ENCODE assay signal across 31 cellular contexts in genomic region chr19:38218204-38218603, GRCh38. TPM values are rescaled to one million over a fixed set of nuclear protein-coding genes. Genes with fewer than 3 reads are reported as not detected.
DNase-seq lines count a peak whose midpoint lies in the region; ATAC-seq, FAIRE-seq and TF ChIP-seq lines count a peak whose summit lies in the region.
"Had no signal": no experiment of that assay in that cellular context is flagged by ENCODE, and none has a peak within 500 bp of the region (broad histone marks: within the 10 kb centered on the region; RNA-seq: fewer than 3 reads in every experiment).

No MANE protein-coding gene starts in this region.

- H3K4ac ChIP-seq in H1 (replicated peaks; ENCODE audit: insufficient read length, low read depth, low read length): no peak overlapping the region

- FAIRE-seq in HepG2 (lab: Jason Lieb, UNC): no peak
- FAIRE-seq in H1 (lab: Jason Lieb, UNC): no peak
- FAIRE-seq in GM19239 (lab: Jason Lieb, UNC): no peak
- FAIRE-seq: GM12878, GM12892, GM18507 had no signal

- H3K27me3 ChIP-seq in HepG2 (ENCODE audit: control insufficient read depth in 1 of 2, insufficient read depth in 2 of 2, low read length in 2 of 2) (no peaks in the 10 kb centered on the region), right lobe of liver (peaks cover 2 to 3% of the 10 kb centered on the region in 2 donors), H1 (replicated peaks in 1 of 4; ENCODE audit: control insufficient read depth in 3 of 4, extremely low read depth in 1 of 4, insufficient read depth in 3 of 4, low read length in 3 of 4) (no peaks in the 10 kb centered on the region)
- H3K27me3 ChIP-seq: BE2C had no signal

- H3K9ac ChIP-seq in HepG2 (ENCODE audit: insufficient read depth, low read depth, low read length): no peak overlapping the region
- H3K9ac ChIP-seq in H1 (replicated peaks in 1 of 4; ENCODE audit: extremely low read depth in 1 of 4, low read depth in 3 of 4, low read length in 3 of 4): no peak overlapping the region
- H3K9ac ChIP-seq: BLaER1 had no signal

- H3K18ac ChIP-seq in H1 (ENCODE audit: extremely low read depth, low read length): no peak overlapping the region

- in situ Hi-C loops in HepG2 (cut with HindIII; ENCODE audit: extremely low pct_ligation_motif_present, low pct_unique_long_range_greater_than_20kb): no loop called here

- H2BK5ac ChIP-seq in H1 (ENCODE audit: low read depth, low read length): no peak overlapping the region

- peaks cover 61% of the 10 kb centered on the region for H3K27me3 Mint-ChIP-seq in activated naive CD4-positive, alpha-beta T cell treated with anti-CD3 and anti-CD28 coated beads for 36 hours (ENCODE audit: low read depth)

- POLR2A ChIA-PET in HepG2 (lab: Yijun Ruan, JAX) (no interaction called here), RWPE1 (lab: Yijun Ruan, JAX; ENCODE audit: low non-redundant PET) (no interaction called here), H1 (lab: Charles Lee; ENCODE audit: partially characterized antibody) (interaction anchor here (0.6 to 1.8 kb wide), 5 partner anchors 9 to 46 kb away, joined by 3 to 7 read pairs (median 3); partner anchors contain the start of gene SPINT2)

- H3K9me3 ChIP-seq in HepG2 (ENCODE audit: low read length) (no peaks in the 10 kb centered on the region), right lobe of liver (no peaks in the 10 kb centered on the region), H1 (ENCODE audit: insufficient read depth in 2 of 2, low read depth in 1 of 2, low read length in 1 of 2) (no peaks in the 10 kb centered on the region)
- H3K9me3 ChIP-seq: BE2C, BLaER1 had no signal

- no peak overlapping the region for H3K14ac ChIP-seq in H1 (ENCODE audit: insufficient read length)

- BruUV-seq in HepG2 (replicated peaks; lab: Mats Ljungman, UMichigan): no TSS peak

- peaks cover 20% of the 10 kb centered on the region for H3K36me3 Mint-ChIP-seq in stimulated activated effector memory CD8-positive, alpha-beta T cell treated with anti-CD3 and anti-CD28 coated beads, Interleukin-12 subunit alpha, Interleukin-12 subunit beta, amount 100 ng/mL, for 72 hours
- H3K36me3 Mint-ChIP-seq in activated naive CD4-positive, alpha-beta T cell treated with anti-CD3 and anti-CD28 coated beads for 36 hours (ENCODE audit: low read depth): no peaks in the 10 kb centered on the region
- H3K36me3 Mint-ChIP-seq: CD4-positive, alpha-beta memory T cell; CD4-positive, CD25-positive, alpha-beta regulatory T cell had no signal

- no peak overlapping the region for H2BK15ac ChIP-seq in H1 (ENCODE audit: low read length)

- no peak for TF ChIP-seq CTCF in HepG2 (CRISPR knock-in tag; IDR thresholded peaks at IDR 0.05)
- TF ChIP-seq CTCF in right lobe of liver (IDR thresholded peaks at IDR 0.05): no peak
- no peak for TF ChIP-seq CTCF in RWPE1 (conservative IDR thresholded peaks at IDR 0.05; ENCODE audit: low read depth)
- no peak for TF ChIP-seq CTCF in H1 (IDR thresholded peaks at IDR 0.05; ENCODE audit: control extremely low read depth in 1 of 3, insufficient read depth in 1 of 3, low read depth in 1 of 3, low read length in 3 of 3)

- peaks cover 4% of the 10 kb centered on the region for H3K4me1 ChIP-seq in HepG2 (ENCODE audit: insufficient read depth, low read length)
- no peaks in the 10 kb centered on the region for H3K4me1 ChIP-seq in right lobe of liver
- peaks cover 0 to 5% (median 0%) of the 10 kb centered on the region in 4 experiments; a peak in 2 of 7 replicates for H3K4me1 ChIP-seq in H1 (replicated peaks in 1 of 4; ENCODE audit: control insufficient read depth in 3 of 4, insufficient read depth in 4 of 4, low read length in 3 of 4)
- H3K4me1 ChIP-seq: BE2C had no signal

- H3K79me2 ChIP-seq in HepG2 (ENCODE audit: insufficient read depth, low read length) (no peaks in the 10 kb centered on the region), H1 (ENCODE audit: control insufficient read depth in 1 of 2, insufficient read depth in 2 of 2, low read length in 2 of 2) (peaks cover 0 to 4% of the 10 kb centered on the region in 2 experiments; a peak in 2 of 4 replicates)

- no peak overlapping the region for H4K5ac ChIP-seq in H1 (ENCODE audit: insufficient read length, low read depth, low read length)

- no peak overlapping the region for H3K23ac ChIP-seq in H1 (ENCODE audit: insufficient read length)

- H4K20me1 ChIP-seq in HepG2 (ENCODE audit: insufficient read depth, low read length) (no peaks in the 10 kb centered on the region), H1 (replicated peaks in 1 of 2; ENCODE audit: control insufficient read depth in 1 of 2, insufficient read depth in 2 of 2, low read length in 2 of 2) (peaks cover 0 to 4% of the 10 kb centered on the region in 2 experiments)

- CTCF ChIA-PET in HepG2 (lab: Yijun Ruan, JAX; ENCODE audit: low intra/inter-chr PET ratio, low total read pairs) (no interaction called here), RWPE1 (lab: Yijun Ruan, JAX) (no interaction called here), H1 (lab: Charles Lee; ENCODE audit: partially characterized antibody) (interaction anchor here (4.0 kb wide), 1 partner anchor 75 kb away, joined by 18 read pairs; no protein-coding TSS in a partner anchor)
- CTCF ChIA-PET in activated naive CD4-positive, alpha-beta T cell treated with anti-CD3 and anti-CD28 coated beads for 36 hours (lab: Charles Lee): no interaction called here

- H3K4me3 ChIP-seq in HepG2 (replicated peaks in 1 of 3; ENCODE audit: insufficient read depth in 1 of 3, low read depth in 2 of 3, low read length in 3 of 3): no peak overlapping the region
- H3K4me3 ChIP-seq in right lobe of liver: no peak overlapping the region
- no peak overlapping the region for H3K4me3 ChIP-seq in H1 (ENCODE audit: extremely low read depth in 1 of 4, insufficient read depth in 2 of 4, low read depth in 3 of 4, low read length in 4 of 4)
- H3K4me3 ChIP-seq: BLaER1, GM12878 had no signal

- H4K8ac ChIP-seq in H1 (ENCODE audit: extremely low read depth, insufficient read depth, low read length): no peak overlapping the region

- H3K9me3 Mint-ChIP-seq in stimulated activated effector memory CD8-positive, alpha-beta T cell treated with anti-CD3 and anti-CD28 coated beads, Interleukin-12 subunit alpha, Interleukin-12 subunit beta, amount 100 ng/mL, for 72 hours: no peaks in the 10 kb centered on the region
- H3K9me3 Mint-ChIP-seq in activated naive CD4-positive, alpha-beta T cell treated with anti-CD3 and anti-CD28 coated beads for 36 hours: no peaks in the 10 kb centered on the region

- intact Hi-C loops in HepG2 (cut with micrococcal nuclease; ENCODE audit: unreplicated experiment) (no loop called here), right lobe of liver (cut with DNase I) (no loop called here)
- intact Hi-C loops in activated naive CD4-positive, alpha-beta T cell treated with anti-CD3 and anti-CD28 coated beads for 36 hours (cut with micrococcal nuclease): no loop called here

- no peak overlapping the region for H2BK12ac ChIP-seq in H1 (ENCODE audit: low read depth, low read length)

- 95% methylated on average over 3 of the region's 3 CpGs for WGBS in HepG2 (ENCODE audit: low lambda C conversion rate)
- WGBS in right lobe of liver (ENCODE audit: insufficient coverage, low coverage, low lambda C conversion rate, missing lambda C conversion rate): 80% methylated on average over 1 of the region's 3 CpGs
- WGBS in H1 (ENCODE audit: extremely low coverage in 1 of 2, insufficient coverage in 1 of 2, insufficient read length in 1 of 2, insufficient replicate concordance in 2 of 2, low coverage in 1 of 2, low lambda C conversion rate in 2 of 2, missing lambda C conversion rate in 1 of 2), 2 experiments: 94% methylated on average over 3 of the region's 3 CpGs; no CpG with 5 or more reads in 1 of the 2 experiments

- H4K91ac ChIP-seq in H1 (replicated peaks; ENCODE audit: insufficient read length, low read length): no peak overlapping the region

- no peak overlapping the region for H3K4me3 Mint-ChIP-seq in stimulated activated effector memory CD8-positive, alpha-beta T cell treated with anti-CD3 and anti-CD28 coated beads, Interleukin-12 subunit alpha, Interleukin-12 subunit beta, amount 100 ng/mL, for 72 hours
- no peak overlapping the region for H3K4me3 Mint-ChIP-seq in activated naive CD4-positive, alpha-beta T cell treated with anti-CD3 and anti-CD28 coated beads for 36 hours
- H3K4me3 Mint-ChIP-seq: CD4-positive, alpha-beta memory T cell; CD4-positive, CD25-positive, alpha-beta regulatory T cell; CD8-positive, alpha-beta memory T cell had no signal

- TF ChIP-seq EP300 in HepG2 (IDR thresholded peaks at IDR 0.05; ENCODE audit: low read depth in 2 of 2, low read length in 2 of 2) (no peak), HepG2 (CRISPR knock-in tag; IDR thresholded peaks at IDR 0.05; ENCODE audit: borderline replicate concordance) (no peak), H1 (IDR thresholded peaks at IDR 0.05; ENCODE audit: borderline replicate concordance in 1 of 2, low read depth in 2 of 2, low read length in 2 of 2) (no peak)

- no peak for TF ChIP-seq RAD21 in HepG2 (CRISPR knock-in tag; IDR thresholded peaks at IDR 0.05)
- TF ChIP-seq RAD21 in H1 (IDR thresholded peaks at IDR 0.05 in 1 of 2, conservative IDR thresholded peaks at IDR 0.05 in 1 of 2; ENCODE audit: low read depth in 2 of 2, low read length in 2 of 2): no peak

- H3K4me1 Mint-ChIP-seq in stimulated activated effector memory CD8-positive, alpha-beta T cell treated with anti-CD3 and anti-CD28 coated beads, Interleukin-12 subunit alpha, Interleukin-12 subunit beta, amount 100 ng/mL, for 72 hours: peaks cover 22% of the 10 kb centered on the region
- H3K4me1 Mint-ChIP-seq in activated naive CD4-positive, alpha-beta T cell treated with anti-CD3 and anti-CD28 coated beads for 36 hours (ENCODE audit: low read depth): peaks cover 15% of the 10 kb centered on the region

- H2BK120ac ChIP-seq in H1 (replicated peaks; ENCODE audit: low read depth, low read length): no peak overlapping the region

- no peak for DNase-seq in HepG2 (ENCODE audit: low spot score)
- no peak for DNase-seq in right lobe of liver
- no peak for DNase-seq in RWPE1 (ENCODE audit: low spot score)
- DNase-seq in H1 (ENCODE audit: low read depth in 1 of 2, low spot score in 2 of 2): no peak
- DNase-seq in stimulated activated effector memory CD8-positive, alpha-beta T cell treated with anti-CD3 and anti-CD28 coated beads, Interleukin-12 subunit alpha, Interleukin-12 subunit beta, amount 100 ng/mL, for 72 hours (ENCODE audit: low spot score in 2 of 2): no peak
- DNase-seq in GM19239 (ENCODE audit: insufficient read length, low spot score): no peak
- no peak for DNase-seq in activated CD4-positive, alpha-beta T cell treated with anti-CD3 and anti-CD28 coated beads, Interleukin-2, amount 50 U/mL, for 48 hours
- DNase-seq in activated naive CD4-positive, alpha-beta T cell treated with anti-CD3 and anti-CD28 coated beads for 36 hours: no peak
- DNase-seq: ACHN; BE2C; C1 segment of cervical spinal cord; CD4-positive, alpha-beta memory T cell; CD4-positive, CD25-positive, alpha-beta regulatory T cell; CD8-positive, alpha-beta memory T cell; COR-L47; DMS 273 treated with DMSO at 0.1 percent for 48 hours; DMS153; DMS53; DMS79; DND-41; EL; GDM1 had no signal

- no peak overlapping the region for H2AK5ac ChIP-seq in H1 (ENCODE audit: low read depth, low read length)

- no peak for ATAC-seq in HepG2
- ATAC-seq in right lobe of liver: no peak
- ATAC-seq in stimulated activated effector memory CD8-positive, alpha-beta T cell treated with anti-CD3 and anti-CD28 coated beads, Interleukin-12 subunit alpha, Interleukin-12 subunit beta, amount 100 ng/mL, for 72 hours: no peak
- ATAC-seq: GM12878 had no signal

- H3K27ac ChIP-seq in HepG2 (ENCODE audit: extremely low read length, insufficient read depth, low read length) (no peak overlapping the region), right lobe of liver (no peak overlapping the region), RWPE1 (peak overlapping the region; percentile 98), H1 (ENCODE audit: low read depth, low read length) (no peak overlapping the region)
- H3K27ac ChIP-seq: 22Rv1, BLaER1 had no signal

- TF ChIP-seq POLR2A in HepG2 (IDR thresholded peaks at IDR 0.05; ENCODE audit: insufficient read depth in 1 of 2, low read depth in 2 of 2, low read length in 2 of 2) (no peak), right lobe of liver (IDR thresholded peaks at IDR 0.05) (no peak), H1 (IDR thresholded peaks at IDR 0.05; ENCODE audit: control extremely low read depth in 1 of 2, low read depth in 2 of 2, low read length in 2 of 2) (no peak)

- H3K36me3 ChIP-seq in HepG2 (replicated peaks in 1 of 2; ENCODE audit: control insufficient read depth in 1 of 2, insufficient read depth in 2 of 2, low read length in 2 of 2) (no peaks in the 10 kb centered on the region), right lobe of liver (no peaks in the 10 kb centered on the region), H1 (ENCODE audit: control insufficient read depth in 2 of 4, insufficient read depth in 4 of 4, low read length in 3 of 4) (no peaks in the 10 kb centered on the region; a peak in 3 of 8 replicates)

- H3K4me2 ChIP-seq in HepG2 (ENCODE audit: low read depth, low read length): no peak overlapping the region
- no peak overlapping the region for H3K4me2 ChIP-seq in H1 (ENCODE audit: insufficient read depth in 1 of 2, low read depth in 2 of 2, low read length in 2 of 2)
- H3K4me2 ChIP-seq: BLaER1 had no signal

- peaks cover 4% of the 10 kb centered on the region for H3K79me1 ChIP-seq in H1 (ENCODE audit: low read depth, low read length)

- no peak overlapping the region for H2BK20ac ChIP-seq in H1 (ENCODE audit: low read length)

- H3K27ac Mint-ChIP-seq in stimulated activated effector memory CD8-positive, alpha-beta T cell treated with anti-CD3 and anti-CD28 coated beads, Interleukin-12 subunit alpha, Interleukin-12 subunit beta, amount 100 ng/mL, for 72 hours: peak overlapping the region; percentile 73
- H3K27ac Mint-ChIP-seq in activated naive CD4-positive, alpha-beta T cell treated with anti-CD3 and anti-CD28 coated beads for 36 hours: no peak overlapping the region
- H3K27ac Mint-ChIP-seq: CD4-positive, CD25-positive, alpha-beta regulatory T cell; CD8-positive, alpha-beta memory T cell had no signal

- H2AFZ ChIP-seq in HepG2 (ENCODE audit: low read length) (no peak overlapping the region), H1 (ENCODE audit: low read length) (no peak overlapping the region)

- H3K23me2 ChIP-seq in H1 (ENCODE audit: low read depth, low read length): peaks cover 4% of the 10 kb centered on the region

- H3K56ac ChIP-seq in H1 (replicated peaks; ENCODE audit: insufficient read length, low read depth, low read length): no peak overlapping the region

RNA-seq across cellular contexts. Expression of gene DPF1, which starts 5.8 kb away (rescaled TPM):
- total RNA-seq in HepG2 (2016; rRNA removed; fragmentation: Illumina TruSeq; extraction: Trizol) (1.7 and 3.2 TPM in 2 replicates), right lobe of liver (not detected)
- total RNA-seq in HepG2 (2016; cell fraction: cytosol; rRNA removed; fragmentation: Illumina TruSeq; extraction: Trizol; ENCODE audit: low read depth): 1.4 and 1.6 TPM in 2 replicates
- 1.6 and 2.3 TPM in 2 replicates for total RNA-seq in HepG2 (2016; cell fraction: insoluble cytoplasmic fraction; rRNA removed; fragmentation: Illumina TruSeq; extraction: Trizol)
- 2.0 and 2.8 TPM in 2 replicates for total RNA-seq in HepG2 (2016; cell fraction: membrane; rRNA removed; fragmentation: Illumina TruSeq; extraction: Trizol)
- 2.1 and 2.7 TPM in 2 replicates for total RNA-seq in HepG2 (2016; cell fraction: nucleus; rRNA removed; fragmentation: Illumina TruSeq; extraction: Trizol)
- polyA plus RNA-seq in HepG2 (2011; rRNA removed) (1.0 and 1.3 TPM in 2 replicates), H1 (2011; rRNA removed) (12.9 and 20.9 TPM in 2 replicates)
- polyA plus RNA-seq in HepG2 (2011; cell fraction: cytosol; rRNA removed): 0.65 and 1.2 TPM in 2 replicates
- 3.3 and 3.6 TPM in 2 replicates for polyA plus RNA-seq in HepG2 (2011; cell fraction: nucleus; rRNA removed)
- polyA plus RNA-seq in HepG2 (2012): 0.36 and 1.2 TPM in 2 replicates
- polyA plus RNA-seq in HepG2 (2016; cell fraction: cytosol; fragmentation: Illumina TruSeq; extraction: Trizol; ENCODE audit: low read depth): 1.1 TPM in 2 replicates
- 1.4 and 3.2 TPM in 2 replicates for polyA plus RNA-seq in HepG2 (2016; cell fraction: insoluble cytoplasmic fraction; fragmentation: Illumina TruSeq; extraction: Trizol; ENCODE audit: low read depth)
- 1.4 and 1.7 TPM in 2 replicates for polyA plus RNA-seq in HepG2 (2016; cell fraction: membrane; fragmentation: Illumina TruSeq; extraction: Trizol; ENCODE audit: low read depth)
- polyA plus RNA-seq in HepG2 (2016; cell fraction: nucleus; fragmentation: Illumina TruSeq; extraction: Trizol; ENCODE audit: insufficient read depth, low read depth): 4.1 and 5.7 TPM in 2 replicates
- polyA minus RNA-seq in HepG2 (2011; rRNA and poly(A)+ RNA removed; ENCODE audit: low replicate concordance): 1.3 and 2.4 TPM in 2 replicates
- polyA minus RNA-seq in HepG2 (2011; cell fraction: cytosol; rRNA and poly(A)+ RNA removed): 0.62 and 0.69 TPM in 2 replicates
- polyA minus RNA-seq in HepG2 (2011; cell fraction: nucleus; rRNA and poly(A)+ RNA removed): 1.4 and 1.7 TPM in 2 replicates
- 15.2 and 15.6 TPM in 2 replicates for total RNA-seq in H1 (2021; fragmentation: NEBNext Ultra II Directional; extraction: Animal tissue kit (Norgen Biotek cat#: 25700))
- polyA plus RNA-seq in H1 (2011; cell fraction: cytosol; rRNA removed): 12.4 TPM
- 20.0 TPM for polyA plus RNA-seq in H1 (2011; cell fraction: nucleus; rRNA removed)
- 5.4 to 11.2 TPM (median 10.0 TPM) in 4 replicates for polyA plus RNA-seq in H1 (2012, experiment 1 of 2)
- 7.2 TPM for polyA plus RNA-seq in H1 (2012, experiment 2 of 2)
- polyA plus RNA-seq in H1 (2013, experiment 1 of 2): 5.0 TPM
- polyA plus RNA-seq in H1 (2013, experiment 2 of 2): 5.9 TPM
- 3.9 and 5.9 TPM in 2 replicates for polyA minus RNA-seq in H1 (2011; rRNA and poly(A)+ RNA removed)
- polyA minus RNA-seq in H1 (2011; cell fraction: cytosol; rRNA and poly(A)+ RNA removed): 7.3 TPM
- polyA minus RNA-seq in H1 (2011; cell fraction: nucleus; rRNA and poly(A)+ RNA removed): 5.0 TPM
- total RNA-seq in activated naive CD4-positive, alpha-beta T cell treated with anti-CD3 and anti-CD28 coated beads for 36 hours: under 1 TPM; 0.41 to 0.77 TPM
- total RNA-seq: CD4-positive, alpha-beta memory T cell; CD4-positive, CD25-positive, alpha-beta regulatory T cell had no signal
- polyA plus RNA-seq: CD14-positive monocyte; CD4-positive, alpha-beta memory T cell; CD4-positive, CD25-positive, alpha-beta regulatory T cell; CD8-positive, alpha-beta memory T cell had no signal

RNA-seq across cellular contexts. Expression of gene PPP1R14A, which starts 38.0 kb away (rescaled TPM):
- total RNA-seq in HepG2 (2016; rRNA removed; fragmentation: Illumina TruSeq; extraction: Trizol) (not detected in 2 replicates), right lobe of liver (1 to 10 TPM; 2.7 to 8.7 (median 6.7) TPM)
- not detected in 2 replicates for total RNA-seq in HepG2 (2016; cell fraction: cytosol; rRNA removed; fragmentation: Illumina TruSeq; extraction: Trizol; ENCODE audit: low read depth)
- total RNA-seq in HepG2 (2016; cell fraction: insoluble cytoplasmic fraction; rRNA removed; fragmentation: Illumina TruSeq; extraction: Trizol): not detected in 2 replicates
- total RNA-seq in HepG2 (2016; cell fraction: membrane; rRNA removed; fragmentation: Illumina TruSeq; extraction: Trizol): not detected in 2 replicates
- total RNA-seq in HepG2 (2016; cell fraction: nucleus; rRNA removed; fragmentation: Illumina TruSeq; extraction: Trizol): not detected in 2 replicates
- polyA plus RNA-seq in HepG2 (2011; rRNA removed) (not detected in 2 replicates), H1 (2011; rRNA removed) (13.6 and 20.7 TPM in 2 replicates)
- not detected in 2 replicates for polyA plus RNA-seq in HepG2 (2011; cell fraction: cytosol; rRNA removed)
- polyA plus RNA-seq in HepG2 (2011; cell fraction: nucleus; rRNA removed): not detected in 2 replicates
- polyA plus RNA-seq in HepG2 (2012): not detected in 2 replicates
- not detected in 2 replicates for polyA plus RNA-seq in HepG2 (2016; cell fraction: cytosol; fragmentation: Illumina TruSeq; extraction: Trizol; ENCODE audit: low read depth)
- not detected in 2 replicates for polyA plus RNA-seq in HepG2 (2016; cell fraction: insoluble cytoplasmic fraction; fragmentation: Illumina TruSeq; extraction: Trizol; ENCODE audit: low read depth)
- polyA plus RNA-seq in HepG2 (2016; cell fraction: membrane; fragmentation: Illumina TruSeq; extraction: Trizol; ENCODE audit: low read depth): not detected in 2 replicates
- not detected in 2 replicates for polyA plus RNA-seq in HepG2 (2016; cell fraction: nucleus; fragmentation: Illumina TruSeq; extraction: Trizol; ENCODE audit: insufficient read depth, low read depth)
- polyA minus RNA-seq in HepG2 (2011; rRNA and poly(A)+ RNA removed; ENCODE audit: low replicate concordance): not detected in 2 replicates
- polyA minus RNA-seq in HepG2 (2011; cell fraction: cytosol; rRNA and poly(A)+ RNA removed): not detected in 2 replicates
- polyA minus RNA-seq in HepG2 (2011; cell fraction: nucleus; rRNA and poly(A)+ RNA removed): not detected in 2 replicates
- 21.8 and 26.3 TPM in 2 replicates for total RNA-seq in H1 (2021; fragmentation: NEBNext Ultra II Directional; extraction: Animal tissue kit (Norgen Biotek cat#: 25700))
- 22.7 TPM for polyA plus RNA-seq in H1 (2011; cell fraction: cytosol; rRNA removed)
- 12.6 TPM for polyA plus RNA-seq in H1 (2011; cell fraction: nucleus; rRNA removed)
- polyA plus RNA-seq in H1 (2012, experiment 1 of 2): 8.5 to 22.2 TPM (median 17.5 TPM) in 4 replicates
- 11.4 TPM for polyA plus RNA-seq in H1 (2012, experiment 2 of 2)
- 26.7 TPM for polyA plus RNA-seq in H1 (2013, experiment 1 of 2)
- 25.6 TPM for polyA plus RNA-seq in H1 (2013, experiment 2 of 2)
- polyA minus RNA-seq in H1 (2011; rRNA and poly(A)+ RNA removed): 0.27 and 0.82 TPM in 2 replicates
- polyA minus RNA-seq in H1 (2011; cell fraction: cytosol; rRNA and poly(A)+ RNA removed): 8.8 TPM
- 5.5 TPM for polyA minus RNA-seq in H1 (2011; cell fraction: nucleus; rRNA and poly(A)+ RNA removed)
- total RNA-seq in activated naive CD4-positive, alpha-beta T cell treated with anti-CD3 and anti-CD28 coated beads for 36 hours: not detected
- total RNA-seq: A172; A673; CD4-positive, alpha-beta memory T cell; Daoy; GM12878 had no signal
- polyA plus RNA-seq: CD14-positive monocyte; CD4-positive, alpha-beta memory T cell; CD4-positive, CD25-positive, alpha-beta regulatory T cell; CD8-positive, alpha-beta memory T cell; GM12878 had no signal

RNA-seq across cellular contexts. Expression of gene SPINT2, which starts 46.2 kb away (rescaled TPM):
- total RNA-seq in HepG2 (2016; rRNA removed; fragmentation: Illumina TruSeq; extraction: Trizol) (0.24 and 0.31 TPM in 2 replicates), right lobe of liver (10 to 100 TPM in 1 of 6 experiments, 1 to 10 TPM in 5; 3.5 to 19.1 (median 6.2) TPM)
- 0.18 and 0.40 TPM in 2 replicates for total RNA-seq in HepG2 (2016; cell fraction: cytosol; rRNA removed; fragmentation: Illumina TruSeq; extraction: Trizol; ENCODE audit: low read depth)
- total RNA-seq in HepG2 (2016; cell fraction: insoluble cytoplasmic fraction; rRNA removed; fragmentation: Illumina TruSeq; extraction: Trizol): 0.30 and 0.37 TPM in 2 replicates
- 0.22 TPM in 1 of 2 replicates, not detected in the other for total RNA-seq in HepG2 (2016; cell fraction: membrane; rRNA removed; fragmentation: Illumina TruSeq; extraction: Trizol)
- total RNA-seq in HepG2 (2016; cell fraction: nucleus; rRNA removed; fragmentation: Illumina TruSeq; extraction: Trizol): 0.44 TPM in 1 of 2 replicates, not detected in the other
- polyA plus RNA-seq in HepG2 (2011; rRNA removed) (0.77 and 0.97 TPM in 2 replicates), H1 (2011; rRNA removed) (294 and 376 TPM in 2 replicates)
- polyA plus RNA-seq in HepG2 (2011; cell fraction: cytosol; rRNA removed): 0.38 and 0.83 TPM in 2 replicates
- polyA plus RNA-seq in HepG2 (2011; cell fraction: nucleus; rRNA removed): 0.21 and 0.35 TPM in 2 replicates
- polyA plus RNA-seq in HepG2 (2012): 0.31 and 0.39 TPM in 2 replicates
- polyA plus RNA-seq in HepG2 (2016; cell fraction: cytosol; fragmentation: Illumina TruSeq; extraction: Trizol; ENCODE audit: low read depth): not detected in 2 replicates
- polyA plus RNA-seq in HepG2 (2016; cell fraction: insoluble cytoplasmic fraction; fragmentation: Illumina TruSeq; extraction: Trizol; ENCODE audit: low read depth): 0.26 and 0.46 TPM in 2 replicates
- polyA plus RNA-seq in HepG2 (2016; cell fraction: membrane; fragmentation: Illumina TruSeq; extraction: Trizol; ENCODE audit: low read depth): 0.13 TPM in 1 of 2 replicates, not detected in the other
- 0.60 and 1.7 TPM in 2 replicates for polyA plus RNA-seq in HepG2 (2016; cell fraction: nucleus; fragmentation: Illumina TruSeq; extraction: Trizol; ENCODE audit: insufficient read depth, low read depth)
- polyA minus RNA-seq in HepG2 (2011; rRNA and poly(A)+ RNA removed; ENCODE audit: low replicate concordance): 0.56 and 17.3 TPM in 2 replicates
- not detected in 2 replicates for polyA minus RNA-seq in HepG2 (2011; cell fraction: cytosol; rRNA and poly(A)+ RNA removed)
- 0.26 TPM in 1 of 2 replicates, not detected in the other for polyA minus RNA-seq in HepG2 (2011; cell fraction: nucleus; rRNA and poly(A)+ RNA removed)
- 296 and 303 TPM in 2 replicates for total RNA-seq in H1 (2021; fragmentation: NEBNext Ultra II Directional; extraction: Animal tissue kit (Norgen Biotek cat#: 25700))
- 293 TPM for polyA plus RNA-seq in H1 (2011; cell fraction: cytosol; rRNA removed)
- polyA plus RNA-seq in H1 (2011; cell fraction: nucleus; rRNA removed): 296 TPM
- polyA plus RNA-seq in H1 (2012, experiment 1 of 2): 239 to 303 TPM (median 281 TPM) in 4 replicates
- 299 TPM for polyA plus RNA-seq in H1 (2012, experiment 2 of 2)
- polyA plus RNA-seq in H1 (2013, experiment 1 of 2): 265 TPM
- 292 TPM for polyA plus RNA-seq in H1 (2013, experiment 2 of 2)
- polyA minus RNA-seq in H1 (2011; rRNA and poly(A)+ RNA removed): 139 and 147 TPM in 2 replicates
- polyA minus RNA-seq in H1 (2011; cell fraction: cytosol; rRNA and poly(A)+ RNA removed): 139 TPM
- 76.6 TPM for polyA minus RNA-seq in H1 (2011; cell fraction: nucleus; rRNA and poly(A)+ RNA removed)
- 10 to 100 TPM; 35.3 to 36.5 TPM for total RNA-seq in activated naive CD4-positive, alpha-beta T cell treated with anti-CD3 and anti-CD28 coated beads for 36 hours
- total RNA-seq: A673 had no signal

Comparison
In these comparisons a context has a peak if more than half of its experiments do, and no peak if none do; other contexts are left out.
1. Of the 41 proteins assayed by ChIP-seq in both HepG2 and H1: peak only in HepG2: none; only in H1: KDM1A; in both: none; in neither: 40.